Comparison of ENCODE assay signal across 21 cellular contexts in the genomic region with DNA sequence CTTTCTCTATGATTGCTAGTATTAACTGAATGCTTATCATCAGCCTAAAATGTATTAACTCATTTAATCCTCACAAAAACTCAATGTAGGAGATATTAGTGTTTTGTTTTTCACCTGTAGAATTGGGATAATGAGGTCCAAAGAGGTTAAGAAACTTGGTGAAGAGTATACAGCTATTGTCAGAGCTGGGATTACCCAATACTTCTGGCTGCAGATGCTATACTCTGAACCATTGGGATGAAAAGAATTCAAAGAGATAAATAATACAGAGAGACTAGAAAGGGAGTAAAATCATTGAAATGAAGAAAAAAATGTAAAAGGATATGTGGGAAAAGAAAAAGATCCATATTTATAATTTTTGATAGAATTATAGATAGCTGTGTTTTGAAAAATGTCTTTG.
DNase-seq lines count a peak whose midpoint lies in the region; ATAC-seq and TF ChIP-seq lines count a peak whose summit lies in the region.
"Had no signal": no experiment of that assay in that cellular context is flagged by ENCODE, and none has a peak within 500 bp of the region (broad histone marks: within the 10 kb centered on the region; RNA-seq: fewer than 3 reads in every experiment).

No MANE protein-coding gene starts in this region.

- H3K4me1 ChIP-seq in SK-N-SH (ENCODE audit: control insufficient read depth in 1 of 2, insufficient read depth in 2 of 2, low read depth in 1 of 2, low read length in 1 of 2) (peaks cover 0 to 25% of the 10 kb centered on the region in 2 experiments; a peak in 1 of 4 replicates), SJSA1 (replicated peaks) (peaks cover 10% of the 10 kb centered on the region)

- H3K4me2 ChIP-seq in SK-N-SH: 0 out of 2 replicates have a peak overlapping the region, but pooled peaks have one; percentile 30
- H3K4me2 ChIP-seq: BLaER1, PC-9 had no signal

- H3F3A ChIP-seq in SK-N-SH (replicated peaks; ENCODE audit: insufficient read depth): peaks cover 37% of the 10 kb centered on the region

- no peak for TF ChIP-seq CTCF in SK-N-SH (IDR thresholded peaks at IDR 0.05)

- no peaks in the 10 kb centered on the region for H3K9me2 ChIP-seq in SK-N-SH

- POLR2A ChIA-PET in SK-N-SH (lab: Yijun Ruan, JAX): no interaction called here

- CTCF ChIA-PET in SK-N-SH (lab: Yijun Ruan, JAX): no interaction called here

- no peak for ATAC-seq in SK-N-SH treated with all-trans-retinoic acid at 6 μM for 48 hours
- no peak for ATAC-seq in GM21737 (IDR thresholded peaks at IDR 0.05; ENCODE audit: unreplicated experiment)
- no peak for ATAC-seq in GM21390 (IDR thresholded peaks at IDR 0.05; ENCODE audit: unreplicated experiment)

- H3K27ac ChIP-seq in SK-N-SH (ENCODE audit: low read depth in 2 of 2, low read length in 1 of 2) (peak overlapping the region in 1 of 2 experiments; percentile 80; a peak in 2 of 4 replicates), SJSA1 (peak overlapping the region; percentile 68)
- H3K27ac ChIP-seq: 22Rv1, BLaER1, PC-9, RWPE1 had no signal

- H3K27me3 ChIP-seq in SK-N-SH (ENCODE audit: insufficient read depth): no peaks in the 10 kb centered on the region
- H3K27me3 ChIP-seq in SJSA1 (replicated peaks): no peaks in the 10 kb centered on the region
- H3K27me3 ChIP-seq: BLaER1, MG63 had no signal

- H4K20me1 ChIP-seq in SK-N-SH (ENCODE audit: insufficient read depth): no peaks in the 10 kb centered on the region
- H4K20me1 ChIP-seq: BLaER1 had no signal

- H3K9me3 ChIP-seq in SK-N-SH (no peaks in the 10 kb centered on the region), SJSA1 (replicated peaks) (no peaks in the 10 kb centered on the region)
- H3K9me3 ChIP-seq: BLaER1, MG63 had no signal

- H3K36me3 ChIP-seq in SK-N-SH (replicated peaks in 1 of 2; ENCODE audit: control insufficient read depth in 1 of 2, insufficient read depth in 2 of 2, low read length in 1 of 2): no peaks in the 10 kb centered on the region
- H3K36me3 ChIP-seq in SJSA1: no peaks in the 10 kb centered on the region
- H3K36me3 ChIP-seq: BLaER1, MG63 had no signal

- H2AFZ ChIP-seq in SK-N-SH (ENCODE audit: low read depth): no peak overlapping the region
- H2AFZ ChIP-seq: PC-9 had no signal

- TF ChIP-seq EP300 in SK-N-SH (IDR thresholded peaks at IDR 0.05; ENCODE audit: borderline replicate concordance in 1 of 2, low read depth in 1 of 2, low read length in 1 of 2): no peak

- H3K4me3 ChIP-seq in SK-N-SH (ENCODE audit: low read depth in 2 of 2, low read length in 1 of 2) (no peak overlapping the region), SJSA1 (no peak overlapping the region)
- H3K4me3 ChIP-seq: BLaER1, MG63, PC-9 had no signal

- no peak for TF ChIP-seq RAD21 in SK-N-SH (IDR thresholded peaks at IDR 0.05; ENCODE audit: low read length)

- no peaks in the 10 kb centered on the region for H3K79me2 ChIP-seq in SK-N-SH (ENCODE audit: insufficient read depth)

- no peak for DNase-seq in SK-N-SH
- no peak for DNase-seq in SJSA1 (ENCODE audit: low read depth in 1 of 2, low spot score in 2 of 2)
- DNase-seq in fibroblast of gingiva (ENCODE audit: low read depth): peak; percentile 34
- no peak for DNase-seq in central memory CD4-positive, alpha-beta T cell
- DNase-seq in stimulated activated CD4-positive, alpha-beta T cell treated with anti-CD3 and anti-CD28 coated beads, Interleukin-4, amount 100 ng/mL, for 24 hours: no peak
- DNase-seq: CD4-positive, alpha-beta memory T cell; DMS153; Karpas-422; NCI-H1092; NCI-H146; NCI-H2029 treated with DMSO at 0.1 percent for 48 hours; NCI-H2171; NCI-H526 had no signal

- H3K9ac ChIP-seq in SK-N-SH: no peak overlapping the region
- H3K9ac ChIP-seq: BLaER1 had no signal

TF ChIP-seq in SK-N-SH, 30 proteins besides CTCF, POLR2A, EP300 and RAD21:
- TF ChIP-seq TEAD4 (IDR thresholded peaks at IDR 0.05; ENCODE audit: borderline replicate concordance, insufficient read depth) (no peak), TAF1 (IDR thresholded peaks at IDR 0.05; ENCODE audit: borderline replicate concordance, low read depth, low read length) (no peak), POLR2AphosphoS5 (IDR thresholded peaks at IDR 0.05; ENCODE audit: low read depth, low read length) (no peak), GABPA (IDR thresholded peaks at IDR 0.05; ENCODE audit: low read depth) (no peak), ELF1 (IDR thresholded peaks at IDR 0.05) (no peak), FOXM1 (IDR thresholded peaks at IDR 0.05; ENCODE audit: low read depth) (no peak), FOXJ3 (CRISPR knock-in tag; IDR thresholded peaks at IDR 0.05) (no peak)
- TF ChIP-seq, protein P1, sequence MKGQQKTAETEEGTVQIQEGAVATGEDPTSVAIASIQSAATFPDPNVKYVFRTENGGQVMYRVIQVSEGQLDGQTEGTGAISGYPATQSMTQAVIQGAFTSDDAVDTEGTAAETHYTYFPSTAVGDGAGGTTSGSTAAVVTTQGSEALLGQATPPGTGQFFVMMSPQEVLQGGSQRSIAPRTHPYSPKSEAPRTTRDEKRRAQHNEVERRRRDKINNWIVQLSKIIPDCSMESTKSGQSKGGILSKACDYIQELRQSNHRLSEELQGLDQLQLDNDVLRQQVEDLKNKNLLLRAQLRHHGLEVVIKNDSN (IDR thresholded peaks at IDR 0.05; ENCODE audit: borderline replicate concordance, low read depth): no peak
- TF ChIP-seq, protein P2, sequence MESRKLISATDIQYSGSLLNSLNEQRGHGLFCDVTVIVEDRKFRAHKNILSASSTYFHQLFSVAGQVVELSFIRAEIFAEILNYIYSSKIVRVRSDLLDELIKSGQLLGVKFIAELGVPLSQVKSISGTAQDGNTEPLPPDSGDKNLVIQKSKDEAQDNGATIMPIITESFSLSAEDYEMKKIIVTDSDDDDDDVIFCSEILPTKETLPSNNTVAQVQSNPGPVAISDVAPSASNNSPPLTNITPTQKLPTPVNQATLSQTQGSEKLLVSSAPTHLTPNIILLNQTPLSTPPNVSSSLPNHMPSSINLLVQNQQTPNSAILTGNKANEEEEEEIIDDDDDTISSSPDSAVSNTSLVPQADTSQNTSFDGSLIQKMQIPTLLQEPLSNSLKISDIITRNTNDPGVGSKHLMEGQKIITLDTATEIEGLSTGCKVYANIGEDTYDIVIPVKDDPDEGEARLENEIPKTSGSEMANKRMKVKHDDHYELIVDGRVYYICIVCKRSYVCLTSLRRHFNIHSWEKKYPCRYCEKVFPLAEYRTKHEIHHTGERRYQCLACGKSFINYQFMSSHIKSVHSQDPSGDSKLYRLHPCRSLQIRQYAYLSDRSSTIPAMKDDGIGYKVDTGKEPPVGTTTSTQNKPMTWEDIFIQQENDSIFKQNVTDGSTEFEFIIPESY (IDR thresholded peaks at IDR 0.05; ENCODE audit: borderline replicate concordance, low read depth): no peak

TF ChIP-seq in SK-N-SH treated with all-trans-retinoic acid at 6 μM for 48 hours, 23 proteins besides CTCF, POLR2A, EP300 and RAD21:
- TF ChIP-seq, protein P3, sequence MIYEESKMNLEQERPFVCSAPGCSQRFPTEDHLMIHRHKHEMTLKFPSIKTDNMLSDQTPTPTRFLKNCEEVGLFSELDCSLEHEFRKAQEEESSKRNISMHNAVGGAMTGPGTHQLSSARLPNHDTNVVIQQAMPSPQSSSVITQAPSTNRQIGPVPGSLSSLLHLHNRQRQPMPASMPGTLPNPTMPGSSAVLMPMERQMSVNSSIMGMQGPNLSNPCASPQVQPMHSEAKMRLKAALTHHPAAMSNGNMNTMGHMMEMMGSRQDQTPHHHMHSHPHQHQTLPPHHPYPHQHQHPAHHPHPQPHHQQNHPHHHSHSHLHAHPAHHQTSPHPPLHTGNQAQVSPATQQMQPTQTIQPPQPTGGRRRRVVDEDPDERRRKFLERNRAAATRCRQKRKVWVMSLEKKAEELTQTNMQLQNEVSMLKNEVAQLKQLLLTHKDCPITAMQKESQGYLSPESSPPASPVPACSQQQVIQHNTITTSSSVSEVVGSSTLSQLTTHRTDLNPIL (CRISPR knock-in tag; IDR thresholded peaks at IDR 0.05; ENCODE audit: low read depth): no peak
- TF ChIP-seq, protein P4, sequence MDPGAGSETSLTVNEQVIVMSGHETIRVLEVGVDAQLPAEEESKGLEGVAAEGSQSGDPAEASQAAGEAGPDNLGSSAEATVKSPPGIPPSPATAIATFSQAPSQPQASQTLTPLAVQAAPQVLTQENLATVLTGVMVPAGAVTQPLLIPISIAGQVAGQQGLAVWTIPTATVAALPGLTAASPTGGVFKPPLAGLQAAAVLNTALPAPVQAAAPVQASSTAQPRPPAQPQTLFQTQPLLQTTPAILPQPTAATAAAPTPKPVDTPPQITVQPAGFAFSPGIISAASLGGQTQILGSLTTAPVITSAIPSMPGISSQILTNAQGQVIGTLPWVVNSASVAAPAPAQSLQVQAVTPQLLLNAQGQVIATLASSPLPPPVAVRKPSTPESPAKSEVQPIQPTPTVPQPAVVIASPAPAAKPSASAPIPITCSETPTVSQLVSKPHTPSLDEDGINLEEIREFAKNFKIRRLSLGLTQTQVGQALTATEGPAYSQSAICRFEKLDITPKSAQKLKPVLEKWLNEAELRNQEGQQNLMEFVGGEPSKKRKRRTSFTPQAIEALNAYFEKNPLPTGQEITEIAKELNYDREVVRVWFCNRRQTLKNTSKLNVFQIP (CRISPR knock-in tag; IDR thresholded peaks at IDR 0.05; ENCODE audit: borderline replicate concordance, low read depth): no peak
- TF ChIP-seq ZNF70 (CRISPR knock-in tag; IDR thresholded peaks at IDR 0.05): no peak
- no peak for TF ChIP-seq CSDC2 (CRISPR knock-in tag; IDR thresholded peaks at IDR 0.05)
- TF ChIP-seq, protein P5, sequence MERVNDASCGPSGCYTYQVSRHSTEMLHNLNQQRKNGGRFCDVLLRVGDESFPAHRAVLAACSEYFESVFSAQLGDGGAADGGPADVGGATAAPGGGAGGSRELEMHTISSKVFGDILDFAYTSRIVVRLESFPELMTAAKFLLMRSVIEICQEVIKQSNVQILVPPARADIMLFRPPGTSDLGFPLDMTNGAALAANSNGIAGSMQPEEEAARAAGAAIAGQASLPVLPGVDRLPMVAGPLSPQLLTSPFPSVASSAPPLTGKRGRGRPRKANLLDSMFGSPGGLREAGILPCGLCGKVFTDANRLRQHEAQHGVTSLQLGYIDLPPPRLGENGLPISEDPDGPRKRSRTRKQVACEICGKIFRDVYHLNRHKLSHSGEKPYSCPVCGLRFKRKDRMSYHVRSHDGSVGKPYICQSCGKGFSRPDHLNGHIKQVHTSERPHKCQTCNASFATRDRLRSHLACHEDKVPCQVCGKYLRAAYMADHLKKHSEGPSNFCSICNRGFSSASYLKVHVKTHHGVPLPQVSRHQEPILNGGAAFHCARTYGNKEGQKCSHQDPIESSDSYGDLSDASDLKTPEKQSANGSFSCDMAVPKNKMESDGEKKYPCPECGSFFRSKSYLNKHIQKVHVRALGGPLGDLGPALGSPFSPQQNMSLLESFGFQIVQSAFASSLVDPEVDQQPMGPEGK (CRISPR knock-in tag; IDR thresholded peaks at IDR 0.05; ENCODE audit: borderline replicate concordance): no peak
- TF ChIP-seq TOX (CRISPR knock-in tag; IDR thresholded peaks at IDR 0.05; ENCODE audit: borderline replicate concordance): no peak
- no peak for TF ChIP-seq BACH2 (CRISPR knock-in tag; IDR thresholded peaks at IDR 0.05; ENCODE audit: borderline replicate concordance)
- TF ChIP-seq ZFP30 (CRISPR knock-in tag; IDR thresholded peaks at IDR 0.05): no peak
- TF ChIP-seq GLIS3 (CRISPR knock-in tag; IDR thresholded peaks at IDR 0.05): no peak
- no peak for TF ChIP-seq ZC3H10 (CRISPR knock-in tag; IDR thresholded peaks at IDR 0.05)
- no peak for TF ChIP-seq RARB (CRISPR knock-in tag; IDR thresholded peaks at IDR 0.05)
TF ChIP-seq in SK-N-SH treated with all-trans-retinoic acid at 6 μM for 48 hours: peak in this region for 0.
